ENCODE assay signal across 19 cellular contexts in the genomic region with DNA sequence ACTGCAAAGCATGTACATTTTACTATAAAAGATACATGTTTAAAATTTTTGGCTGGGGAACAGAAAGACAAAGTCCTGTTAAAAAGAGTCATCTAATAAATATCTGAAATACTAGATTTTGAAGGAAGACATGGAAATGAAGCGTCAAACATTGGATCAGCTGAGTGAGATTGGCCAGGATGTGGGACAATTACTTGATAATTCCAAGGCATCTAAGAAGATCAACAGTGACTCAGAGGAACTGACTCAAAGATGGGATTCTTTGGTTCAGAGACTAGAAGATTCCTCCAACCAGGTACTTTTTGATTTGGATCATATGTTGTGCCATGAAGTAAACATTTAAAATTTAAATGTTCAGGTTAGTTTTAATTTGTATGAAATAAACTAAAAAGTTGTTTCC.
A peak's percentile ranks its signal among the peaks of the same experiment; 100 is the strongest.
DNase-seq lines count a peak whose midpoint lies in the region; ATAC-seq and TF ChIP-seq lines count a peak whose summit lies in the region.
"Had no signal": no experiment of that assay in that cellular context is flagged by ENCODE, and none has a peak within 500 bp of the region (broad histone marks: within the 10 kb centered on the region; RNA-seq: fewer than 3 reads in every experiment).

No MANE protein-coding gene starts in this region.

- DNase-seq in stimulated activated naive CD8-positive, alpha-beta T cell treated with anti-CD3 and anti-CD28 coated beads, Interleukin-15, amount 100 ng/mL, for 72 hours, result no peak
- DNase-seq in T-cell (no peak), foreskin fibroblast (peak; percentile 42 to 56), midbrain (lab: John Stamatoyannopoulos, UW) (no peak), NCI-H1436 treated with DMSO at 0.1 percent for 48 hours (lab: John Stamatoyannopoulos, UW) (no peak)
- DNase-seq in NK-92 treated with Interleukin-12 subunit alpha and Interleukin-12 subunit beta, amount 100 ng/mL, for 24 hours (lab: John Stamatoyannopoulos, UW), result no peak
- DNase-seq: ACHN; activated CD8-positive, alpha-beta memory T cell treated with anti-CD3 and anti-CD28 coated beads for 24 hours; activated effector memory CD4-positive, alpha-beta T cell treated with Interleukin-2 at 50 U/mL for 16 hours; esophagus squamous epithelium; Kasumi-1; left lung; NCI-H146; NCI-H510A treated with DMSO at 0.1 percent for 48 hours; PC-9; stimulated activated naive CD4-positive, alpha-beta T cell treated with Interleukin-2 at 50 U/mL for 16 hours had no signal

- no peaks in the 10 kb centered on the region for H3K27me3 Mint-ChIP-seq in stimulated activated naive CD8-positive, alpha-beta T cell treated with anti-CD3 and anti-CD28 coated beads, Interleukin-15, Interleukin-2, amounts not matched to agents 100 ng/mL and 50 ng/mL, for 24 hours
- no peaks in the 10 kb centered on the region for H3K27me3 Mint-ChIP-seq in stimulated activated naive CD8-positive, alpha-beta T cell treated with anti-CD3 and anti-CD28 coated beads, Interleukin-15, amount 100 ng/mL, for 72 hours
- no peaks in the 10 kb centered on the region for H3K27me3 Mint-ChIP-seq in T-cell

- no peak for TF ChIP-seq CTCF in foreskin fibroblast (IDR thresholded peaks at IDR 0.05; ENCODE audit: low read depth, low read length)

- CTCF ChIA-PET in T-cell (lab: Charles Lee), result no interaction called here

- H3K4me3 Mint-ChIP-seq in stimulated activated naive CD8-positive, alpha-beta T cell treated with anti-CD3 and anti-CD28 coated beads, Interleukin-15, Interleukin-2, amounts not matched to agents 100 ng/mL and 50 ng/mL, for 24 hours, result no peak overlapping the region
- no peak overlapping the region for H3K4me3 Mint-ChIP-seq in stimulated activated naive CD8-positive, alpha-beta T cell treated with anti-CD3 and anti-CD28 coated beads, Interleukin-15, amount 100 ng/mL, for 72 hours
- no peak overlapping the region for H3K4me3 Mint-ChIP-seq in T-cell

- ATAC-seq in stimulated activated naive CD8-positive, alpha-beta T cell treated with anti-CD3 and anti-CD28 coated beads, Interleukin-15, amount 100 ng/mL, for 72 hours, result no peak
- ATAC-seq in T-cell (replicated peaks in 1 of 4) (no peak), HG03175 (IDR thresholded peaks at IDR 0.05; ENCODE audit: unreplicated experiment) (no peak)
- ATAC-seq: left lung had no signal

- no peak overlapping the region for H3K4me3 ChIP-seq in foreskin fibroblast (ENCODE audit: low read depth in 1 of 2, low read length in 2 of 2)
- H3K4me3 ChIP-seq: ascending aorta, esophagus squamous epithelium, left lung, PC-9 had no signal

- POLR2A ChIA-PET in T-cell (lab: Charles Lee), result no interaction called here

- H3K9me3 Mint-ChIP-seq in stimulated activated naive CD8-positive, alpha-beta T cell treated with anti-CD3 and anti-CD28 coated beads, Interleukin-15, Interleukin-2, amounts not matched to agents 100 ng/mL and 50 ng/mL, for 24 hours, result peaks cover 1% of the 10 kb centered on the region
- peaks cover 0 to 2% of the 10 kb centered on the region in 2 donors for H3K9me3 Mint-ChIP-seq in stimulated activated naive CD8-positive, alpha-beta T cell treated with anti-CD3 and anti-CD28 coated beads, Interleukin-15, amount 100 ng/mL, for 72 hours
- no peaks in the 10 kb centered on the region for H3K9me3 Mint-ChIP-seq in T-cell

- H3K27ac Mint-ChIP-seq in stimulated activated naive CD8-positive, alpha-beta T cell treated with anti-CD3 and anti-CD28 coated beads, Interleukin-15, Interleukin-2, amounts not matched to agents 100 ng/mL and 50 ng/mL, for 24 hours, result peak overlapping the region; percentile 38
- H3K27ac Mint-ChIP-seq in stimulated activated naive CD8-positive, alpha-beta T cell treated with anti-CD3 and anti-CD28 coated beads, Interleukin-15, amount 100 ng/mL, for 72 hours, result no peak overlapping the region
- peak overlapping the region; percentile 12 to 34 for H3K27ac Mint-ChIP-seq in T-cell

- H3K4me1 Mint-ChIP-seq in stimulated activated naive CD8-positive, alpha-beta T cell treated with anti-CD3 and anti-CD28 coated beads, Interleukin-15, Interleukin-2, amounts not matched to agents 100 ng/mL and 50 ng/mL, for 24 hours (ENCODE audit: low read depth), result peaks cover 5% of the 10 kb centered on the region
- H3K4me1 Mint-ChIP-seq in stimulated activated naive CD8-positive, alpha-beta T cell treated with anti-CD3 and anti-CD28 coated beads, Interleukin-15, amount 100 ng/mL, for 72 hours, result peaks cover 7% of the 10 kb centered on the region
- H3K4me1 Mint-ChIP-seq in T-cell, result no peaks in the 10 kb centered on the region

- H3K36me3 Mint-ChIP-seq in stimulated activated naive CD8-positive, alpha-beta T cell treated with anti-CD3 and anti-CD28 coated beads, Interleukin-15, Interleukin-2, amounts not matched to agents 100 ng/mL and 50 ng/mL, for 24 hours (ENCODE audit: low read depth), result peaks cover 46% of the 10 kb centered on the region
- peaks cover 59% of the 10 kb centered on the region for H3K36me3 Mint-ChIP-seq in T-cell

Comparison
In these comparisons a context has a peak if more than half of its experiments do, and no peak if none do; other contexts are left out.
1. H3K27ac Mint-ChIP-seq: peak in stimulated activated naive CD8-positive, alpha-beta T cell treated with anti-CD3 and anti-CD28 coated beads, Interleukin-15, Interleukin-2, amounts not matched to agents 100 ng/mL and 50 ng/mL, for 24 hours (single experiment) and T-cell (2 of 2); none in stimulated activated naive CD8-positive, alpha-beta T cell treated with anti-CD3 and anti-CD28 coated beads, Interleukin-15, amount 100 ng/mL, for 72 hours (0 of 2).
2. DNase-seq: peak in foreskin fibroblast (2 of 2); none in stimulated activated naive CD8-positive, alpha-beta T cell treated with anti-CD3 and anti-CD28 coated beads, Interleukin-15, amount 100 ng/mL, for 72 hours (0 of 2), T-cell (0 of 34), midbrain (single experiment), NCI-H1436 treated with DMSO at 0.1 percent for 48 hours (single experiment) and NK-92 treated with Interleukin-12 subunit alpha and Interleukin-12 subunit beta, amount 100 ng/mL, for 24 hours (single experiment).